In genomic region chr7:36686499-36686898, GRCh38 we compare ENCODE assay signal across 10 cellular contexts. TPM values are rescaled to one million over a fixed set of nuclear protein-coding genes. Genes with fewer than 3 reads are reported as not detected.
DNase-seq lines count a peak whose midpoint lies in the region; ATAC-seq and TF ChIP-seq lines count a peak whose summit lies in the region.
"Had no signal": no experiment of that assay in that cellular context is flagged by ENCODE, and none has a peak within 500 bp of the region (broad histone marks: within the 10 kb centered on the region; RNA-seq: fewer than 3 reads in every experiment).

No MANE protein-coding gene starts in this region.

- ATAC-seq in activated T-helper 17 cell treated with anti-CD3 and anti-CD28 coated beads, Interleukin-2, amount 50 U/mL, for 72 hours (replicated peaks) = peak; percentile 83
- ATAC-seq in HG02678 (IDR thresholded peaks at IDR 0.05; ENCODE audit: unreplicated experiment) = no peak
- ATAC-seq in GM18861 (IDR thresholded peaks at IDR 0.05; ENCODE audit: unreplicated experiment) = no peak
- ATAC-seq: Panc1 had no signal

- no peaks in the 10 kb centered on the region for H3K36me3 ChIP-seq in mesendoderm (ENCODE audit: control insufficient read depth, insufficient read depth, low read length)
- no peaks in the 10 kb centered on the region for H3K36me3 ChIP-seq in stomach

- no peak overlapping the region for H3K23ac ChIP-seq in mesendoderm (ENCODE audit: low read length)

- no peak overlapping the region for H3K4me2 ChIP-seq in mesendoderm (ENCODE audit: low read length)

- DNase-seq in stimulated activated naive CD4-positive, alpha-beta T cell treated with Interleukin-2 at 50 U/mL for 16 hours (lab: John Stamatoyannopoulos, UW) = peak; percentile 27
- DNase-seq in stimulated activated naive CD4-positive, alpha-beta T cell (lab: John Stamatoyannopoulos, UW) = no peak
- DNase-seq in mesendoderm (peak; percentile 11), NCI-H446 (lab: John Stamatoyannopoulos, UW) (no peak), stomach (no peak)
- DNase-seq: AML-193 had no signal

- H3K4me1 ChIP-seq in mesendoderm (ENCODE audit: control insufficient read depth, low read depth, low read length) (no peaks in the 10 kb centered on the region), stomach (peaks cover 0 to 5% (median 0%) of the 10 kb centered on the region in 4 donors)

- no peak overlapping the region for H3K4me3 ChIP-seq in mesendoderm (ENCODE audit: low read length)
- no peak overlapping the region for H3K4me3 ChIP-seq in stomach

- no peaks in the 10 kb centered on the region for H3K27me3 Mint-ChIP-seq in activated T-helper 17 cell treated with anti-CD3 and anti-CD28 coated beads, Interleukin-2, amount 50 U/mL, for 72 hours

- peak overlapping the region; percentile 49 for H3K4me3 Mint-ChIP-seq in activated T-helper 17 cell treated with anti-CD3 and anti-CD28 coated beads, Interleukin-2, amount 50 U/mL, for 72 hours

- H2AK5ac ChIP-seq in mesendoderm (ENCODE audit: low read length) = no peak overlapping the region

- no peak for TF ChIP-seq CTCF in stomach (IDR thresholded peaks at IDR 0.05)

- no peak overlapping the region for H3K56ac ChIP-seq in mesendoderm (ENCODE audit: low read length)

- no peak for TF ChIP-seq EP300 in stomach (IDR thresholded peaks at IDR 0.05)

- no peaks in the 10 kb centered on the region for H3K79me1 ChIP-seq in mesendoderm (ENCODE audit: low read length)

- H3K27me3 ChIP-seq in mesendoderm (ENCODE audit: insufficient read depth, low read length, poor library complexity) (no peaks in the 10 kb centered on the region), stomach (no peaks in the 10 kb centered on the region)

- no peak overlapping the region for H2BK5ac ChIP-seq in mesendoderm (ENCODE audit: low read length)

- no peak overlapping the region for H2BK15ac ChIP-seq in mesendoderm (replicated peaks; ENCODE audit: low read depth)

- H4K5ac ChIP-seq in mesendoderm (ENCODE audit: low read length) = no peak overlapping the region

- H3K9me3 Mint-ChIP-seq in activated T-helper 17 cell treated with anti-CD3 and anti-CD28 coated beads, Interleukin-2, amount 50 U/mL, for 72 hours = no peaks in the 10 kb centered on the region

- H2BK120ac ChIP-seq in mesendoderm (ENCODE audit: low read depth, low read length) = no peak overlapping the region

- intact Hi-C loops in stomach (cut with DNase I; ENCODE audit: low total_unique reads) = no loop called here

- H3K4ac ChIP-seq in mesendoderm (ENCODE audit: low read depth, low read length) = no peak overlapping the region

- H3K4me1 Mint-ChIP-seq in activated T-helper 17 cell treated with anti-CD3 and anti-CD28 coated beads, Interleukin-2, amount 50 U/mL, for 72 hours = peaks cover 30% of the 10 kb centered on the region

- H4K8ac ChIP-seq in mesendoderm (ENCODE audit: low read depth, low read length) = no peak overlapping the region

- no peaks in the 10 kb centered on the region for H3K9me3 ChIP-seq in stomach

- no peak overlapping the region for H3K9ac ChIP-seq in mesendoderm (ENCODE audit: low read length)

- H3K18ac ChIP-seq in mesendoderm (ENCODE audit: low read length) = no peak overlapping the region

- H3K27ac Mint-ChIP-seq in activated T-helper 17 cell treated with anti-CD3 and anti-CD28 coated beads, Interleukin-2, amount 50 U/mL, for 72 hours = peak overlapping the region; percentile 67

- TF ChIP-seq POLR2A in stomach (IDR thresholded peaks at IDR 0.05) = no peak

- H3K27ac ChIP-seq in mesendoderm (ENCODE audit: low read depth, low read length) (no peak overlapping the region), stomach (no peak overlapping the region)

- no peaks in the 10 kb centered on the region for H3K36me3 Mint-ChIP-seq in activated T-helper 17 cell treated with anti-CD3 and anti-CD28 coated beads, Interleukin-2, amount 50 U/mL, for 72 hours (ENCODE audit: low read depth)

- WGBS in mesendoderm (ENCODE audit: extremely low coverage, insufficient coverage, low lambda C conversion rate) = no CpG with 5 or more reads among the region's 5 CpGs
- WGBS in stomach, 5 donors = 56 to 72% (median 63%) methylated on average over 5 of the region's 5 CpGs

- H3K79me2 ChIP-seq in mesendoderm (ENCODE audit: control insufficient read depth, insufficient read depth, low read length) = no peaks in the 10 kb centered on the region

RNA-seq across cellular contexts. Expression of gene AOAH, which starts 37.8 kb away (rescaled TPM):
- 1 to 10 TPM; 1.4 to 2.9 TPM for total RNA-seq in activated T-helper 17 cell treated with anti-CD3 and anti-CD28 coated beads, Interleukin-2, amount 50 U/mL, for 72 hours
- polyA plus RNA-seq in mesendoderm (2013, experiment 1 of 2) = 0.06 TPM
- polyA plus RNA-seq in mesendoderm (2013, experiment 2 of 2) = 0.13 TPM
- total RNA-seq in stomach = 10 to 100 TPM in 2 of 5 donors, 1 to 10 TPM in 2, not detected in 1; 3.1 to 35.8 (median 7.4) TPM
- 1 to 10 TPM; 1.6 to 4.3 (median 2.4) TPM for polyA plus RNA-seq in stomach

Comparison
In these comparisons a context has a peak if more than half of its experiments do, and no peak if none do; other contexts are left out.
1. DNase-seq: peak in stimulated activated naive CD4-positive, alpha-beta T cell treated with Interleukin-2 at 50 U/mL for 16 hours (single experiment) and mesendoderm (single experiment); none in stimulated activated naive CD4-positive, alpha-beta T cell (0 of 6), NCI-H446 (0 of 2) and stomach (single experiment).